Comparison of ENCODE assay signal across 15 cellular contexts in the genomic region with DNA sequence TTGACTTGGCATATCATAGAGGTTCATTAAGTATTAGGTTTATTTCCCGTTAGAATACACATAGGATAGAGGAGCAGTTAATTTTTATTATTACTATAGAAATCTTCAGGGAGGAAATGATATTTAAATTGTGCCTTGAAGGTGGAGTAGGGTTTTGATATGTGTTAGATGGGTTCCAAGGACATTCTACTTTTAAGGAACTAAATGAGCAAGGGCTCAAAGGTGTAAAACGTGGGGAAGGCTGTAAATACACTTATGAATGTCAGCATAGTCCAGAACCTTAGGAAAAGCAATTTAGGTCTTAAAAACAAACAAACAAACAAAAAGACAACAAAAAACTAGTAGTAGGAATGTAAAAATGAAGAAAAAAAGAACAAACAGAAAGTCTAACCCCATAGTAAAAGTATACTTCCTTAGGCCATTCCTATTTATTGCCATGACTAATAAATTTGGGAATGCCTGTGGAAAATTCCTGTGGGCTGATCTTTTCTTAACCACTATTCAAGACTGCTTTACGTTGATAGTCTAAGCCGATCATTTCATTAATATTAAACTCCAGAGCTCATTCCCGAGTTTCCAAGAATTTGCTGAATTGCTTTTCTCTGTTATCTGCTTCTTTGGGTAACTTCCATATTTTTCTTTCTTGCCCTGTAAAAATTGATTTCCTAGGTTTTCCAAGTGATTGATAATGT.
DNase-seq lines count a peak whose midpoint lies in the region; TF ChIP-seq lines count a peak whose summit lies in the region.
"Had no signal": no experiment of that assay in that cellular context is flagged by ENCODE, and none has a peak within 500 bp of the region (broad histone marks: within the 10 kb centered on the region; RNA-seq: fewer than 3 reads in every experiment).

No MANE protein-coding gene starts in this region.

- TF ChIP-seq CTCF in AG04449 (IDR thresholded peaks at IDR 0.05; ENCODE audit: insufficient read depth, low read length, missing control alignments) (no peak), thyroid gland (IDR thresholded peaks at IDR 0.05) (no peak)

- no peak for TF ChIP-seq POLR2A in thyroid gland (IDR thresholded peaks at IDR 0.05)

- peaks cover 2% of the 10 kb centered on the region; the same call in 1 of the 2 replicates for H3K36me3 ChIP-seq in MG63
- H3K36me3 ChIP-seq in muscle layer of duodenum (ENCODE audit: control insufficient read depth in 1 of 2, insufficient read depth in 2 of 2, low read length in 2 of 2), result no peaks in the 10 kb centered on the region
- H3K36me3 ChIP-seq in thyroid gland, result no peaks in the 10 kb centered on the region
- H3K36me3 ChIP-seq: BE2C, tibial nerve had no signal

- intact Hi-C loops in thyroid gland (cut with DNase I), result no loop called here

- 83 to 84% methylated on average over 5 of the region's 5 CpGs for WGBS in thyroid gland, 2 donors

- POLR2A ChIA-PET in AG04449 (lab: Yijun Ruan, JAX), result no interaction called here

- CTCF ChIA-PET in AG04449 (lab: Yijun Ruan, JAX), result no interaction called here

- H3K27me3 ChIP-seq in MG63, result no peaks in the 10 kb centered on the region
- no peaks in the 10 kb centered on the region for H3K27me3 ChIP-seq in muscle layer of duodenum (ENCODE audit: low read depth, low read length)
- H3K27me3 ChIP-seq in thyroid gland, result no peaks in the 10 kb centered on the region
- H3K27me3 ChIP-seq: BE2C, tibial nerve had no signal

- peaks cover 7% of the 10 kb centered on the region for H3K9me3 ChIP-seq in MG63
- peaks cover 0 to 4% of the 10 kb centered on the region in 2 donors for H3K9me3 ChIP-seq in muscle layer of duodenum (ENCODE audit: control insufficient read depth in 1 of 2, low read length in 2 of 2)
- no peaks in the 10 kb centered on the region for H3K9me3 ChIP-seq in thyroid gland
- H3K9me3 ChIP-seq: BE2C had no signal

- H3K4me3 ChIP-seq in AG04449 (ENCODE audit: low read depth, low read length) (no peak overlapping the region), MG63 (peak overlapping the region; percentile 20), muscle layer of duodenum (ENCODE audit: low read depth in 1 of 2, low read length in 2 of 2) (no peak overlapping the region), thyroid gland (replicated peaks in 1 of 3) (no peak overlapping the region)
- H3K4me3 ChIP-seq: tibial nerve had no signal

- H3K27ac ChIP-seq in muscle layer of duodenum (ENCODE audit: low read length), result peak overlapping the region; percentile 46
- no peak overlapping the region for H3K27ac ChIP-seq in caudate nucleus (ENCODE audit: low read depth, low read length)
- no peak overlapping the region for H3K27ac ChIP-seq in thyroid gland

- DNase-seq in AG04449 (ENCODE audit: low read depth, low spot score), result peak; percentile 37
- DNase-seq in MG63, result no peak
- peak; percentile 56 for DNase-seq in dedifferentiated amniotic fluid mesenchymal stem cell (ENCODE audit: extremely low spot score)
- DNase-seq in medulla oblongata (ENCODE audit: extremely low spot score), result no peak
- no peak for DNase-seq in caudate nucleus (lab: John Stamatoyannopoulos, UW)
- DNase-seq in NCI-H345 treated with DMSO at 0.1 percent for 48 hours (lab: John Stamatoyannopoulos, UW; ENCODE audit: unreplicated experiment), result no peak
- no peak for DNase-seq in thyroid gland
- DNase-seq: activated CD8-positive, alpha-beta memory T cell treated with anti-CD3 and anti-CD28 coated beads, Interleukin-2, amount 50 U/mL, for 4 hours; BE2C; naive thymus-derived CD4-positive, alpha-beta T cell; NCI-H774; stimulated activated CD4-positive, alpha-beta T cell treated with anti-CD3 and anti-CD28 coated beads, Interleukin-2, amount 100 ng/mL, for 48 hours; T-helper 9 cell had no signal

- H3K4me1 ChIP-seq in muscle layer of duodenum (ENCODE audit: control insufficient read depth in 1 of 2, insufficient read depth in 2 of 2, low read length in 2 of 2) (no peaks in the 10 kb centered on the region), thyroid gland (peaks cover 0 to 3% of the 10 kb centered on the region in 2 donors)
- H3K4me1 ChIP-seq: BE2C had no signal

Comparison
In these comparisons a context has a peak if more than half of its experiments do, and no peak if none do; other contexts are left out.
1. DNase-seq: peak in AG04449 (single experiment) and dedifferentiated amniotic fluid mesenchymal stem cell (single experiment); none in MG63 (single experiment), medulla oblongata (single experiment), caudate nucleus (0 of 61), NCI-H345 treated with DMSO at 0.1 percent for 48 hours (single experiment) and thyroid gland (0 of 2).